In the genomic region with DNA sequence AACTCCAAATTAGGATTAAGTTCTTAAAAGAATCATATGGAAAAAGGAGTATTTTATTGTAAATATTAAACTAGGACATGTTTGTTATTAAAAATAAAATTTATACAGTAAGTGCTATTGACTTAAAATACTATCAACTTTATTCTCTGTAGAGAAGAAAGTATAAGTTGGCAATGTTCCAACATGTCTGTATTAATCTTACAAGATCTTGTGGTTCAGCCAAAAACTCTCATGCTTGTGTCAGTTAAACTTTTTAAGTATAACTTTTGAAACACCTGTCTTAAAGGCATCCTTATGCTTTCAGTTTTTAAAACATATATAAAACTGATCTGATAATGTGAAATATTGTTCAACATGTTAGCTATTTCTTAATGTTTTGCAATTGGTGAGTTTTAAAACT, we compare ENCODE assay signal across 27 cellular contexts.
A peak's percentile ranks its signal among the peaks of the same experiment; 100 is the strongest.
DNase-seq lines count a peak whose midpoint lies in the region; ATAC-seq and TF ChIP-seq lines count a peak whose summit lies in the region.
"Had no signal": no experiment of that assay in that cellular context is flagged by ENCODE, and none has a peak within 500 bp of the region (broad histone marks: within the 10 kb centered on the region; RNA-seq: fewer than 3 reads in every experiment).

No MANE protein-coding gene starts in this region.

- no peak overlapping the region for H3K4me2 ChIP-seq in IMR-90 (ENCODE audit: low read depth, low read length)
- H3K4me2 ChIP-seq: PC-9 had no signal

- peaks cover 14 to 23% of the 10 kb centered on the region in 2 donors for H3K36me3 Mint-ChIP-seq in CD4-positive, alpha-beta memory T cell
- H3K36me3 Mint-ChIP-seq in Caco-2 (ENCODE audit: insufficient read depth, unreplicated experiment) = no peaks in the 10 kb centered on the region

- no peak overlapping the region for H3K27ac Mint-ChIP-seq in CD4-positive, alpha-beta memory T cell
- no peak overlapping the region for H3K27ac Mint-ChIP-seq in Caco-2 (ENCODE audit: unreplicated experiment)
- H3K27ac Mint-ChIP-seq: activated naive CD8-positive, alpha-beta T cell; activated T-helper 17 cell treated with anti-CD3 and anti-CD28 coated beads, Interleukin-2, amount 50 U/mL, for 72 hours; dendritic cell treated with granulocyte-macrophage colony-stimulating factor and Interleukin-4, amounts not matched to agents 40 ng/mL and 50 ng/mL, for 4 days; IgD-negative memory B cell; natural killer cell; stimulated activated naive CD8-positive, alpha-beta T cell treated with anti-CD3 and anti-CD28 coated beads, Interleukin-15, Interleukin-2, amounts not matched to agents 100 ng/mL and 50 ng/mL, for 24 hours had no signal

- H3K23ac ChIP-seq in IMR-90 (ENCODE audit: low read depth, low read length) = no peak overlapping the region

- no peak overlapping the region for H3K56ac ChIP-seq in IMR-90 (ENCODE audit: extremely low read depth, insufficient read depth, low read length)

- peaks cover 22 to 43% (median 27%) of the 10 kb centered on the region in 4 donors for H3K4me1 Mint-ChIP-seq in CD4-positive, alpha-beta memory T cell
- H3K4me1 Mint-ChIP-seq in Caco-2 (ENCODE audit: low read depth, unreplicated experiment) = no peaks in the 10 kb centered on the region
- H3K4me1 Mint-ChIP-seq: natural killer cell had no signal

- H3K4ac ChIP-seq in IMR-90 (ENCODE audit: low read depth, low read length) = no peak overlapping the region

- no peak for ATAC-seq in IMR-90 (ENCODE audit: low read depth)
- no peak for ATAC-seq in activated CD4-positive, CD25-positive, alpha-beta regulatory T cell treated with anti-CD3 and anti-CD28 coated beads, Interleukin-2, amount 50 U/mL, for 24 hours
- ATAC-seq: activated T-helper 17 cell treated with anti-CD3 and anti-CD28 coated beads, Interleukin-2, amount 50 U/mL, for 72 hours; natural killer cell had no signal

- no peak overlapping the region for H3K14ac ChIP-seq in IMR-90 (replicated peaks; ENCODE audit: low read depth, low read length)

- H2AFZ ChIP-seq in IMR-90 (replicated peaks; ENCODE audit: low read length, poor library complexity) = no peak overlapping the region
- H2AFZ ChIP-seq: PC-9 had no signal

- peaks cover 13% of the 10 kb centered on the region; the same call in 1 of the 2 replicates for H4K20me1 ChIP-seq in IMR-90 (ENCODE audit: insufficient read depth, low read length)

- BruUV-seq in IMR-90 (replicated peaks; lab: Mats Ljungman, UMichigan) (no TSS peak), Caco-2 (replicated peaks; lab: Mats Ljungman, UMichigan) (no TSS peak)

- H2BK120ac ChIP-seq in IMR-90 (ENCODE audit: low read depth, low read length) = no peak overlapping the region

- no peak overlapping the region for H2AK5ac ChIP-seq in IMR-90 (ENCODE audit: low read depth, low read length)

- no peak overlapping the region for H2BK15ac ChIP-seq in IMR-90 (ENCODE audit: low read depth, low read length)

- no peak overlapping the region for H3K4me3 ChIP-seq in CD4-positive, alpha-beta memory T cell (ENCODE audit: low read length in 2 of 2)
- H3K4me3 ChIP-seq in IMR-90 (ENCODE audit: insufficient read depth, low read depth, low read length) = no peak overlapping the region
- H3K4me3 ChIP-seq in fibroblast of the aortic adventitia (ENCODE audit: low read depth, low read length) = no peak overlapping the region
- H3K4me3 ChIP-seq in Caco-2 (ENCODE audit: low read depth, low read length) = no peak overlapping the region
- H3K4me3 ChIP-seq: ascending aorta, PC-9, skin epidermis, thoracic aorta had no signal

- no peak overlapping the region for H4K5ac ChIP-seq in IMR-90 (ENCODE audit: low read depth, low read length)

- H3K18ac ChIP-seq in IMR-90 (ENCODE audit: low read depth, low read length) = no peak overlapping the region

- H3K4me3 Mint-ChIP-seq in CD4-positive, alpha-beta memory T cell = no peak overlapping the region
- H3K4me3 Mint-ChIP-seq in Caco-2 (ENCODE audit: unreplicated experiment) = no peak overlapping the region
- H3K4me3 Mint-ChIP-seq: activated naive CD8-positive, alpha-beta T cell; activated T-helper 17 cell treated with anti-CD3 and anti-CD28 coated beads, Interleukin-2, amount 50 U/mL, for 72 hours; dendritic cell treated with granulocyte-macrophage colony-stimulating factor and Interleukin-4, amounts not matched to agents 40 ng/mL and 50 ng/mL, for 4 days; IgD-negative memory B cell; natural killer cell; stimulated activated naive CD8-positive, alpha-beta T cell treated with anti-CD3 and anti-CD28 coated beads, Interleukin-15, Interleukin-2, amounts not matched to agents 100 ng/mL and 50 ng/mL, for 24 hours had no signal

- H3K27ac ChIP-seq in CD4-positive, alpha-beta memory T cell (ENCODE audit: low read depth, low read length) = no peak overlapping the region
- no peak overlapping the region for H3K27ac ChIP-seq in IMR-90 (ENCODE audit: insufficient read depth, low read length)
- H3K27ac ChIP-seq: ascending aorta, PC-9, skin epidermis, thoracic aorta had no signal

- no peak overlapping the region for H2BK5ac ChIP-seq in IMR-90 (ENCODE audit: low read depth, low read length, poor library complexity, severe bottlenecking)

- H3K4me1 ChIP-seq in CD4-positive, alpha-beta memory T cell (ENCODE audit: insufficient read depth, low read length) = peaks cover 9% of the 10 kb centered on the region
- H3K4me1 ChIP-seq in IMR-90 (ENCODE audit: control insufficient read depth, insufficient read depth, low read length) (peaks cover 2% of the 10 kb centered on the region; the same call in 1 of the 2 replicates), Caco-2 (peaks cover 4% of the 10 kb centered on the region)
- H3K4me1 ChIP-seq: ascending aorta had no signal

- no peak overlapping the region for H4K91ac ChIP-seq in IMR-90 (ENCODE audit: insufficient read depth, low read depth, low read length)

- dilution Hi-C loops in IMR-90 (cut with HindIII; ENCODE audit: low sequenced_read_pairs, unreplicated experiment) = no loop called here

- H3K27me3 ChIP-seq in CD4-positive, alpha-beta memory T cell (ENCODE audit: insufficient read depth, low read length) = no peaks in the 10 kb centered on the region
- H3K27me3 ChIP-seq in IMR-90 (ENCODE audit: control insufficient read depth, insufficient read depth, low read length) (no peaks in the 10 kb centered on the region), Caco-2 (replicated peaks; ENCODE audit: control insufficient read depth, insufficient read depth, low read length) (no peaks in the 10 kb centered on the region)
- H3K27me3 ChIP-seq: ascending aorta had no signal

- peaks cover 5 to 23% of the 10 kb centered on the region in 2 experiments; a peak in 3 of 4 replicates for H3K79me1 ChIP-seq in IMR-90 (ENCODE audit: low read depth in 1 of 2, low read length in 2 of 2)

- no peak overlapping the region for H2BK20ac ChIP-seq in IMR-90 (ENCODE audit: low read depth, low read length)

- H3K36me3 ChIP-seq in CD4-positive, alpha-beta memory T cell (ENCODE audit: insufficient read depth, low read length) = no peaks in the 10 kb centered on the region
- peaks cover 4% of the 10 kb centered on the region for H3K36me3 ChIP-seq in IMR-90 (ENCODE audit: control insufficient read depth, insufficient read depth, low read length)
- no peaks in the 10 kb centered on the region for H3K36me3 ChIP-seq in Caco-2 (ENCODE audit: control insufficient read depth, insufficient read depth, low read length)
- H3K36me3 ChIP-seq: ascending aorta, thoracic aorta had no signal

- DNase-seq in CD4-positive, alpha-beta memory T cell = peak in 4 of 5 donors; percentile 5 to 18 (median 14)
- DNase-seq in IMR-90 (peak; percentile 6), RKO (ENCODE audit: low spot score) (peak; percentile 45), fibroblast of the aortic adventitia (ENCODE audit: low read depth) (peak; percentile 34), NCI-H2171 (lab: John Stamatoyannopoulos, UW) (no peak), ecto neural progenitor cell (ENCODE audit: low spot score) (no peak), Caco-2 (no peak)
- DNase-seq: activated CD4-positive, alpha-beta T cell treated with anti-CD3 and anti-CD28 coated beads, Interleukin-2, amount 50 U/mL, for 48 hours; C1 segment of cervical spinal cord; EL; head of caudate nucleus; midbrain; natural killer cell; NCI-H1436 treated with DMSO at 0.1 percent for 48 hours; NCI-H2107; occipital lobe; PC-9; SHP77 treated with DMSO at 0.1 percent for 48 hours had no signal

- H3K9ac ChIP-seq in IMR-90 (ENCODE audit: low read depth, low read length) = no peak overlapping the region

- intact Hi-C loops in CD4-positive, alpha-beta memory T cell (cut with micrococcal nuclease) = no loop called here
- intact Hi-C loops in IMR-90 (cut with micrococcal nuclease) (loop anchor here (10.0 kb wide), 1 partner anchor 695 kb away; no protein-coding TSS in a partner anchor), Caco-2 (cut with micrococcal nuclease; ENCODE audit: unreplicated experiment) (no loop called here)

- TF ChIP-seq CTCF in IMR-90 (conservative IDR thresholded peaks at IDR 0.05; ENCODE audit: low read depth, low read length) = no peak
- TF ChIP-seq CTCF in fibroblast of the aortic adventitia (IDR thresholded peaks at IDR 0.05; ENCODE audit: insufficient read depth, low read length) = no peak
- no peak for TF ChIP-seq CTCF in Caco-2 (IDR thresholded peaks at IDR 0.05; ENCODE audit: insufficient read depth in 1 of 2, low read depth in 1 of 2, low read length in 1 of 2, severe bottlenecking in 1 of 2, unreplicated experiment in 1 of 2)

- peaks cover 0 to 19% (median 12%) of the 10 kb centered on the region in 8 donors for H3K9me3 Mint-ChIP-seq in CD4-positive, alpha-beta memory T cell
- no peaks in the 10 kb centered on the region for H3K9me3 Mint-ChIP-seq in Caco-2 (ENCODE audit: unreplicated experiment)

- TF ChIP-seq RAD21 in IMR-90 (IDR thresholded peaks at IDR 0.05; ENCODE audit: low read length) = no peak

- H2AK9ac ChIP-seq in IMR-90 (replicated peaks; ENCODE audit: low read depth, low read length, poor library complexity) = no peak overlapping the region

- H3K9me3 ChIP-seq in CD4-positive, alpha-beta memory T cell (ENCODE audit: control insufficient read depth in 1 of 2, low read length in 2 of 2) = peaks cover 0 to 2% of the 10 kb centered on the region in 2 donors
- H3K9me3 ChIP-seq in IMR-90 (ENCODE audit: control insufficient read depth, insufficient read depth, low read length) (peaks cover 3% of the 10 kb centered on the region; the same call in 1 of the 2 replicates), Caco-2 (no peaks in the 10 kb centered on the region; the same call in 1 of the 2 replicates)

- H3K27me3 Mint-ChIP-seq in CD4-positive, alpha-beta memory T cell = no peaks in the 10 kb centered on the region
- H3K27me3 Mint-ChIP-seq in Caco-2 (ENCODE audit: insufficient read depth, unreplicated experiment) = peaks cover 2% of the 10 kb centered on the region
- H3K27me3 Mint-ChIP-seq: activated naive CD8-positive, alpha-beta T cell; activated T-helper 17 cell treated with anti-CD3 and anti-CD28 coated beads, Interleukin-2, amount 50 U/mL, for 72 hours; dendritic cell treated with granulocyte-macrophage colony-stimulating factor and Interleukin-4, amounts not matched to agents 40 ng/mL and 50 ng/mL, for 4 days; IgD-negative memory B cell; stimulated activated naive CD8-positive, alpha-beta T cell treated with anti-CD3 and anti-CD28 coated beads, Interleukin-15, Interleukin-2, amounts not matched to agents 100 ng/mL and 50 ng/mL, for 24 hours had no signal

- no peak overlapping the region for H4K8ac ChIP-seq in IMR-90 (ENCODE audit: low read depth in 2 of 2, low read length in 2 of 2)

- CTCF ChIA-PET in CD4-positive, alpha-beta memory T cell (lab: Charles Lee; ENCODE audit: partially characterized antibody) = no interaction called here
- CTCF ChIA-PET in IMR-90 (lab: Yijun Ruan, JAX) = no interaction called here
- CTCF ChIA-PET in Caco-2 (lab: Charles Lee) = no interaction called here

- in situ Hi-C loops in IMR-90 (cut with MboI; ENCODE audit: low sequenced_read_pairs) = loop anchor here (10.0 kb wide), 1 partner anchor 155 kb away; no protein-coding TSS in a partner anchor

- H3K9me1 ChIP-seq in IMR-90 (ENCODE audit: insufficient read depth, low read length) = 0 out of 2 replicates have a peak, but pooled peaks cover 2% of the 10 kb centered on the region

- no peak for TF ChIP-seq POLR2A in IMR-90 (IDR thresholded peaks at IDR 0.05; ENCODE audit: low read depth, low read length)

- POLR2A ChIA-PET in CD4-positive, alpha-beta memory T cell (lab: Charles Lee; ENCODE audit: partially characterized antibody) = no interaction called here
- POLR2A ChIA-PET in IMR-90 (lab: Charles Lee; ENCODE audit: unreplicated experiment) (interaction anchor here (0.6 kb wide), 1 partner anchor 365 kb away, joined by 3 read pairs; no protein-coding TSS in a partner anchor), Caco-2 (lab: Charles Lee) (no interaction called here)

Comparison
In these comparisons a context has a peak if more than half of its experiments do, and no peak if none do; other contexts are left out.
1. DNase-seq: peak in CD4-positive, alpha-beta memory T cell (4 of 5), IMR-90 (single experiment), RKO (single experiment) and fibroblast of the aortic adventitia (single experiment); none in NCI-H2171 (single experiment), ecto neural progenitor cell (single experiment) and Caco-2 (0 of 2).